ENCODE assay signal across 19 cellular contexts in genomic region chr1:46070164-46070814, GRCh38.
DNase-seq lines count a peak whose midpoint lies in the region; ATAC-seq and TF ChIP-seq lines count a peak whose summit lies in the region.
"Had no signal": no experiment of that assay in that cellular context is flagged by ENCODE, and none has a peak within 500 bp of the region (broad histone marks: within the 10 kb centered on the region; RNA-seq: fewer than 3 reads in every experiment).

No MANE protein-coding gene starts in this region.

- H3K36me3 Mint-ChIP-seq in stimulated activated naive B cell treated with anti-CD40 and anti-IgM and Interleukin-4, amounts not matched to agents 10 μg/mL and 1 μg/mL and 100 μg/mL, for 72 hours, result peaks cover 0 to 3% of the 10 kb centered on the region in 2 donors
- H3K36me3 Mint-ChIP-seq: T-cell had no signal

- no peak overlapping the region for H3K27ac Mint-ChIP-seq in stimulated activated naive B cell treated with anti-CD40 and anti-IgM and Interleukin-4, amounts not matched to agents 10 μg/mL and 1 μg/mL and 100 μg/mL, for 72 hours
- H3K27ac Mint-ChIP-seq: activated CD4-positive, alpha-beta memory T cell treated with anti-CD3 and anti-CD28 coated beads, Interleukin-2, amount 10 ng/mL, durations not matched to agents 7 days and 5 days; dendritic cell treated with granulocyte-macrophage colony-stimulating factor and Interleukin-4, amounts not matched to agents 40 ng/mL and 50 ng/mL, for 4 days; T-cell had no signal

- no peak overlapping the region for H3K4me3 ChIP-seq in HL-60 (replicated peaks; ENCODE audit: insufficient read depth, low read length)
- H3K4me3 ChIP-seq: ovary, skin epidermis, uterus had no signal

- ATAC-seq in left ventricle myocardium superior (peak; percentile 71), GM19324 (IDR thresholded peaks at IDR 0.05; ENCODE audit: low FRiP score, unreplicated experiment) (no peak)
- ATAC-seq in stimulated activated naive B cell treated with anti-CD40 and anti-IgM and Interleukin-4, amounts not matched to agents 10 μg/mL and 1 μg/mL and 100 μg/mL, for 72 hours (replicated peaks), result peak; percentile 66 to 75
- ATAC-seq: T-cell had no signal

- no peak overlapping the region for H3K4me3 Mint-ChIP-seq in stimulated activated naive B cell treated with anti-CD40 and anti-IgM and Interleukin-4, amounts not matched to agents 10 μg/mL and 1 μg/mL and 100 μg/mL, for 72 hours
- H3K4me3 Mint-ChIP-seq: activated CD4-positive, alpha-beta memory T cell treated with anti-CD3 and anti-CD28 coated beads, Interleukin-2, amount 10 ng/mL, durations not matched to agents 7 days and 5 days; dendritic cell treated with granulocyte-macrophage colony-stimulating factor and Interleukin-4, amounts not matched to agents 40 ng/mL and 50 ng/mL, for 4 days; T-cell had no signal

- H3K27ac ChIP-seq in HL-60 (replicated peaks), result peak overlapping the region; percentile 27
- H3K27ac ChIP-seq: epithelial cell of prostate, ovary, skin epidermis, uterus had no signal

- no peak for TF ChIP-seq CTCF in HL-60 (IDR thresholded peaks at IDR 0.05; ENCODE audit: insufficient read depth, low read length)

- H3K27me3 Mint-ChIP-seq in stimulated activated naive B cell treated with anti-CD40 and anti-IgM and Interleukin-4, amounts not matched to agents 10 μg/mL and 1 μg/mL and 100 μg/mL, for 72 hours, result no peaks in the 10 kb centered on the region
- H3K27me3 Mint-ChIP-seq: activated CD4-positive, alpha-beta memory T cell treated with anti-CD3 and anti-CD28 coated beads, Interleukin-2, amount 10 ng/mL, durations not matched to agents 7 days and 5 days; T-cell had no signal

- no peaks in the 10 kb centered on the region for H3K9me3 Mint-ChIP-seq in stimulated activated naive B cell treated with anti-CD40 and anti-IgM and Interleukin-4, amounts not matched to agents 10 μg/mL and 1 μg/mL and 100 μg/mL, for 72 hours
- H3K9me3 Mint-ChIP-seq: activated CD4-positive, alpha-beta memory T cell treated with anti-CD3 and anti-CD28 coated beads, Interleukin-2, amount 10 ng/mL, durations not matched to agents 7 days and 5 days; dendritic cell treated with granulocyte-macrophage colony-stimulating factor and Interleukin-4, amounts not matched to agents 40 ng/mL and 50 ng/mL, for 4 days; T-cell had no signal

- H3K27me3 ChIP-seq in HL-60 (ENCODE audit: insufficient read depth, poor library complexity, severe bottlenecking), result no peaks in the 10 kb centered on the region
- H3K27me3 ChIP-seq: BE2C, ovary, uterus had no signal

- intact Hi-C loops in left ventricle myocardium superior (cut with micrococcal nuclease), result no loop called here

- DNase-seq in HL-60 (ENCODE audit: low read depth in 1 of 2, low spot score in 1 of 2) (peak; percentile 10 to 53), RPMI8226 (peak; percentile 8), left ventricle myocardium superior (no peak), NCI-H446 (lab: John Stamatoyannopoulos, UW) (no peak), iPS-NIHi7 (ENCODE audit: extremely low spot score) (no peak)
- DNase-seq in stimulated activated naive B cell treated with anti-CD40 and anti-IgM and Interleukin-4, amounts not matched to agents 10 μg/mL and 1 μg/mL and 100 μg/mL, for 72 hours, result peak; percentile 8
- DNase-seq: activated CD4-positive, alpha-beta memory T cell treated with anti-CD3 and anti-CD28 coated beads, Interleukin-2, amount 10 ng/mL, durations not matched to agents 7 days and 5 days; BE2C; Karpas-422; NCI-H1417; NCI-H69; ovary; stimulated activated CD4-positive, alpha-beta T cell treated with anti-CD3 and anti-CD28 coated beads, Interleukin-4, amount 100 ng/mL, for 24 hours; T-cell; uterus had no signal

- H3K4me1 Mint-ChIP-seq in stimulated activated naive B cell treated with anti-CD40 and anti-IgM and Interleukin-4, amounts not matched to agents 10 μg/mL and 1 μg/mL and 100 μg/mL, for 72 hours, result peaks cover 3 to 5% of the 10 kb centered on the region in 2 donors

Comparison
In these comparisons a context has a peak if more than half of its experiments do, and no peak if none do; other contexts are left out.
1. DNase-seq: peak in HL-60 (2 of 2), RPMI8226 (single experiment) and stimulated activated naive B cell treated with anti-CD40 and anti-IgM and Interleukin-4, amounts not matched to agents 10 μg/mL and 1 μg/mL and 100 μg/mL, for 72 hours (single experiment); none in left ventricle myocardium superior (single experiment), NCI-H446 (0 of 2) and iPS-NIHi7 (single experiment).